ENCODE assay signal across 31 cellular contexts in the genomic region with DNA sequence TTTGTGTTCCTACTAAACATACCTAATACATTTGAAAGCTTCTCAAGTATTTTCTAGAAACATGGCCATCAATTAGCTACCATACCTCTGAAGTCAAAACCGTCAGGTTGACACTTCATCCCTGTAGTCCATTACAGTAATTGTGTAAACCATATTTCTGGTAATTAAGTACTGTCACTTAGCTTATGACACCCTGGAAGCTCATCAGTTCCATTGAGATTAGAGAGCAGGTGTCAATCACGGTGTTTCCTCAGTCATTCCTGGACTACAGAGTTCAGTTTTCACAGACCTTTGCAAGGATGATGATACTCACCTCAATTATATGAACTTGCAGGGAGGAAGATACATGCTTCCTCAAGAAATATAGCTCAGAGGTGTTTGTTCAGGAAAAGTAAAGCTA.
"Had no signal": no experiment of that assay in that cellular context is flagged by ENCODE, and none has a peak within 500 bp of the region (broad histone marks: within the 10 kb centered on the region; RNA-seq: fewer than 3 reads in every experiment).

No MANE protein-coding gene starts in this region.

- H3K27me3 ChIP-seq: Peyer's patch, SJSA1 had no signal

- ATAC-seq: PC-3 had no signal

- H3K36me3 ChIP-seq: Peyer's patch, SJSA1 had no signal

- H3K4me2 ChIP-seq: KMS-11, SK-N-SH had no signal

- H3K4me3 ChIP-seq: Peyer's patch, SJSA1 had no signal

- H3K4me1 ChIP-seq: Peyer's patch, SJSA1 had no signal

- DNase-seq: Karpas-422, KBM-7, MM.1S, MV-4-11, NCI-H1092, NCI-H1105, NCI-H1417 treated with DMSO at 0.1 percent for 48 hours, NCI-H1436 treated with DMSO at 0.1 percent for 48 hours, NCI-H1694 treated with DMSO at 0.1 percent for 48 hours, NCI-H187 treated with DMSO at 0.1 percent for 48 hours, NCI-H2029, NCI-H2081, NCI-H2171 treated with DMSO at 0.1 percent for 48 hours, NCI-H2227 treated with DMSO at 0.1 percent for 48 hours, NCI-H345, NCI-H446, NCI-H510A treated with DMSO at 0.1 percent for 48 hours, NCI-H524 treated with DMSO at 0.1 percent for 48 hours, NCI-H526 treated with DMSO at 0.1 percent for 48 hours, NCI-H774, OCI-M1, PC-3, Peyer's patch, Right ventricle myocardium superior, RPMI8226, SHP77 treated with DMSO at 0.1 percent for 48 hours, SK-N-SH, SW 1271, T-helper 1 cell had no signal

- H3K9ac ChIP-seq: KMS-11, SK-N-SH had no signal

- H3K9me3 ChIP-seq: Peyer's patch, SJSA1, SK-N-SH had no signal

- H3K27ac ChIP-seq: KMS-11, Peyer's patch, SJSA1 had no signal
